In the genomic region with DNA sequence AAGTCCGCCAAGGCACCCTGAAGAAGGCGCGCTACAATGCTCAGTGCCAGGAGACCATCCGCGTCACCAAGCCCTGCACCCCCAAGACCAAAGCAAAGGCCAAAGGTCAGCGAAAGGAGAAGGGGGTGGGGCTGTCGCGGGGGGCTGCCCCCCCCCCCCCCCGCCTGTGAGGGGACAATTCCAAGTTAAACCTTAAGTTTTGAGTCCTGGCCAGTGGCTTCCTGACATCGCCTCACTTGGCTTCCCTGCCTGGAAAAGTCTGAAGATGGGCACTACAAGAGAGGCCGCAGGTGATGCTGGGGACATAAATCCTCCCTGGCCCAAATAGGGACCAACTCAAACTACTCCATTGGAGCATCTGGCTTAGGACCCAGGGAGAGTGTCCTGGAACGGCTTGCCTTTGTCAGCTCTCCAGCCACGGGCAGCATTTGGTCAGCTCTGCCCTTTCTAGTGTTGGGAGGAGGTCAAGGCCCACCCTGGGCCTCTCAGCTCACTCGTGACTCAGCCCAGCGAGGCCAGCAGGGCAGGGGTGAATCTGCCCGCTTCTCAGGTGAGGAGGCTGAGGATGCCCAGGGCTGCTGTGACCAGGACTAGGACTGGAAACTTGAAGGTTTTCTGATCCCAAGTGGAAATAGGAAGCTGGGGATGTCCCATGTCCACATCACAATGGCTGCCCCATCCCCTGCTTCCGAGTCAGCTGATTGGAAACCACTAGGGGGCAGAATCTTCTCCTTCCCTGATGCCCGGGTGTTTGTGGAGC, we compare ENCODE assay signal across 8 cellular contexts. TPM values are rescaled to one million over a fixed set of nuclear protein-coding genes. Genes with fewer than 3 reads are reported as not detected.
DNase-seq lines count a peak whose midpoint lies in the region; ATAC-seq, FAIRE-seq and TF ChIP-seq lines count a peak whose summit lies in the region.

No MANE protein-coding gene starts in this region.

- peak; percentile 75 to 90 for DNase-seq in A549 (ENCODE audit: low read depth in 1 of 2, low spot score in 1 of 2)
- peak in 1 of 2 experiments; percentile 34 for DNase-seq in PC-9
- peak; percentile 53 for DNase-seq in fibroblast of mammary gland (ENCODE audit: low read depth)
- DNase-seq in progenitor cell of endocrine pancreas (ENCODE audit: low spot score, unreplicated experiment), result no peak
- DNase-seq in stimulated activated CD4-positive, alpha-beta T cell treated with anti-CD3 and anti-CD28 coated beads, Interleukin-1b, Interleukin-23, amount 100 ng/mL, for 48 hours, result no peak
- DNase-seq in activated CD8-positive, alpha-beta memory T cell treated with anti-CD3 and anti-CD28 coated beads, Interleukin-2, amount 10 ng/mL, durations not matched to agents 7 days and 5 days, result no peak

- H4K20me1 ChIP-seq in PC-9 (ENCODE audit: insufficient read depth), result no peaks in the 10 kb centered on the region

- ATAC-seq in A549 (peak; percentile 40 to 63; a peak in 4 of 6 replicates), GM19455 (IDR thresholded peaks at IDR 0.05; ENCODE audit: unreplicated experiment) (no peak)
- no peak for ATAC-seq in activated CD8-positive, alpha-beta memory T cell treated with anti-CD3 and anti-CD28 coated beads, Interleukin-2, amount 10 ng/mL, durations not matched to agents 7 days and 5 days

- H3K9me3 ChIP-seq in A549, result no peaks in the 10 kb centered on the region
- no peaks in the 10 kb centered on the region for H3K9me3 ChIP-seq in PC-9 (ENCODE audit: insufficient read depth, low read depth)

- H3K4me1 Mint-ChIP-seq in progenitor cell of endocrine pancreas (ENCODE audit: low read depth), result peaks cover 12% of the 10 kb centered on the region
- peaks cover 20% of the 10 kb centered on the region for H3K4me1 Mint-ChIP-seq in activated CD8-positive, alpha-beta memory T cell treated with anti-CD3 and anti-CD28 coated beads, Interleukin-2, amount 10 ng/mL, durations not matched to agents 7 days and 5 days

- H3K36me3 ChIP-seq in PC-9 (ENCODE audit: low read depth), result no peaks in the 10 kb centered on the region

- BruUV-seq in PC-9 (replicated peaks; lab: Mats Ljungman, UMichigan), result no TSS peak

- H3K4me1 ChIP-seq in A549, result peaks cover 11% of the 10 kb centered on the region
- peaks cover 30% of the 10 kb centered on the region for H3K4me1 ChIP-seq in PC-9 (replicated peaks; ENCODE audit: insufficient read depth)

- no peak for TF ChIP-seq POLR2A in A549 (IDR thresholded peaks at IDR 0.05; ENCODE audit: low read length)

- H3K9me3 Mint-ChIP-seq in progenitor cell of endocrine pancreas (ENCODE audit: low read depth), result no peaks in the 10 kb centered on the region
- no peaks in the 10 kb centered on the region for H3K9me3 Mint-ChIP-seq in activated CD8-positive, alpha-beta memory T cell treated with anti-CD3 and anti-CD28 coated beads, Interleukin-2, amount 10 ng/mL, durations not matched to agents 7 days and 5 days (ENCODE audit: low read depth)

- peak; percentile 61 for TF ChIP-seq CTCF in A549 (IDR thresholded peaks at IDR 0.05)
- peak; percentile 44; the same call in 1 of the 2 replicates for TF ChIP-seq CTCF in GM12875 (IDR thresholded peaks at IDR 0.05; ENCODE audit: borderline replicate concordance, insufficient read depth, low read depth, low read length)
- TF ChIP-seq CTCF in PC-9 (conservative IDR thresholded peaks at IDR 0.05), result peak; percentile 67
- peak; percentile 63 for TF ChIP-seq CTCF in fibroblast of mammary gland (conservative IDR thresholded peaks at IDR 0.05; ENCODE audit: control insufficient read depth, insufficient read depth, low read depth, low read length)
- peak; percentile 70 for TF ChIP-seq CTCF in progenitor cell of endocrine pancreas (IDR thresholded peaks at IDR 0.05; ENCODE audit: unreplicated experiment)

- H3K27ac Mint-ChIP-seq in progenitor cell of endocrine pancreas, result peak overlapping the region; percentile 37
- no peak overlapping the region for H3K27ac Mint-ChIP-seq in activated CD8-positive, alpha-beta memory T cell treated with anti-CD3 and anti-CD28 coated beads, Interleukin-2, amount 10 ng/mL, durations not matched to agents 7 days and 5 days

- POLR2A ChIA-PET in A549 (lab: Yijun Ruan, JAX), result no interaction called here
- POLR2A ChIA-PET in PC-9 (lab: Charles Lee; ENCODE audit: unreplicated experiment), result no interaction called here

- TF ChIP-seq EP300 in A549 (IDR thresholded peaks at IDR 0.05), result no peak

- H3K4me2 ChIP-seq in A549, result no peak overlapping the region
- H3K4me2 ChIP-seq in PC-9, result peak overlapping the region; percentile 90

- H2AFZ ChIP-seq in PC-9, result no peak overlapping the region

- H3K9me2 ChIP-seq in PC-9 (ENCODE audit: insufficient read depth), result no peaks in the 10 kb centered on the region

- TF ChIP-seq RAD21 in A549 (conservative IDR thresholded peaks at IDR 0.05 in 1 of 2, IDR thresholded peaks at IDR 0.05 in 1 of 2), result peak in 1 of 2 experiments; percentile 51; a peak in 3 of 5 replicates

- no peaks in the 10 kb centered on the region for H3K27me3 ChIP-seq in PC-9 (ENCODE audit: insufficient read depth, low read depth)

- FAIRE-seq in A549 (lab: Jason Lieb, UNC), result no peak

- intact Hi-C loops in PC-9 (cut with micrococcal nuclease; ENCODE audit: unreplicated experiment), result loop anchor here (5.0 kb wide), 3 partner anchors 141 to 974 kb away; partner anchors contain the start of genes ATG13 and HARBI1

- H3K27ac ChIP-seq in A549, result no peak overlapping the region
- H3K27ac ChIP-seq in PC-9, result no peak overlapping the region

- peak overlapping the region; percentile 92 for H3K4me3 Mint-ChIP-seq in progenitor cell of endocrine pancreas (ENCODE audit: low read depth)
- no peak overlapping the region for H3K4me3 Mint-ChIP-seq in activated CD8-positive, alpha-beta memory T cell treated with anti-CD3 and anti-CD28 coated beads, Interleukin-2, amount 10 ng/mL, durations not matched to agents 7 days and 5 days

- H3K4me3 ChIP-seq in A549, result no peak overlapping the region
- H3K4me3 ChIP-seq in GM12875 (ENCODE audit: low read depth, low read length), result no peak overlapping the region
- H3K4me3 ChIP-seq in PC-9, result peak overlapping the region; percentile 68
- H3K4me3 ChIP-seq in fibroblast of mammary gland (ENCODE audit: control insufficient read depth, low read depth, low read length), result no peak overlapping the region

- no peaks in the 10 kb centered on the region for H3K79me2 ChIP-seq in PC-9 (ENCODE audit: low read depth)

- CTCF ChIA-PET in A549 (lab: Yijun Ruan, JAX), result interaction anchor here (0.5 to 2.2 kb wide), 32 partner anchors 9 to 438 kb away, joined by 3 to 17 read pairs (median 4); partner anchors contain the start of gene CHRM4
- CTCF ChIA-PET in PC-9 (lab: Charles Lee), result interaction anchor here (0.5 to 1.7 kb wide), 5 partner anchors 9 to 327 kb away, joined by 3 to 10 read pairs (median 3); partner anchors contain the start of gene CHRM4
- CTCF ChIA-PET in activated CD8-positive, alpha-beta memory T cell treated with anti-CD3 and anti-CD28 coated beads, Interleukin-2, amount 10 ng/mL, durations not matched to agents 7 days and 5 days (lab: Charles Lee), result interaction anchor here (1.3 to 1.8 kb wide), 4 partner anchors 9 to 34 kb away, joined by 3 to 12 read pairs (median 4); partner anchors contain the start of gene CHRM4

- WGBS in A549 (ENCODE audit: missing lambda C conversion rate), result 61% methylated on average over 11 of the region's 18 CpGs

- H3K36me3 Mint-ChIP-seq in progenitor cell of endocrine pancreas (ENCODE audit: insufficient read depth), result peaks cover 5% of the 10 kb centered on the region
- H3K36me3 Mint-ChIP-seq in activated CD8-positive, alpha-beta memory T cell treated with anti-CD3 and anti-CD28 coated beads, Interleukin-2, amount 10 ng/mL, durations not matched to agents 7 days and 5 days, result peaks cover 2% of the 10 kb centered on the region

- H3F3A ChIP-seq in PC-9 (ENCODE audit: insufficient read depth, low read depth), result peaks cover 46% of the 10 kb centered on the region

- peaks cover 19% of the 10 kb centered on the region for H3K27me3 Mint-ChIP-seq in progenitor cell of endocrine pancreas
- H3K27me3 Mint-ChIP-seq in activated CD8-positive, alpha-beta memory T cell treated with anti-CD3 and anti-CD28 coated beads, Interleukin-2, amount 10 ng/mL, durations not matched to agents 7 days and 5 days, result peaks cover 39% of the 10 kb centered on the region

TF ChIP-seq in A549, 52 proteins besides CTCF, POLR2A, EP300 and RAD21:
- TF ChIP-seq JUN (IDR thresholded peaks at IDR 0.05) (no peak), SMC3 (IDR thresholded peaks at IDR 0.05) (peak; percentile 38; the same call in 1 of the 3 replicates)

RNA-seq across cellular contexts. Expression of gene MDK, which starts 1.4 kb away (rescaled TPM):
- polyA plus RNA-seq in A549 (2011; rRNA removed) (18.3 and 18.4 TPM in 2 replicates), A549 (2017; fragmentation: RNase III; extraction: RNeasy Plus Mini Kit Qiagen cat#74134 plus additional on column Dnase treatment) (12.8 to 15.1 TPM (median 13.6 TPM) in 3 replicates)
- 41.1 and 43.1 TPM in 2 replicates for polyA plus RNA-seq in A549 (2012; cell fraction: cytosol; rRNA removed)
- 15.2 and 20.4 TPM in 2 replicates for polyA plus RNA-seq in A549 (2012; cell fraction: nucleus; rRNA removed)
- 3.8 and 6.6 TPM in 2 replicates for polyA minus RNA-seq in A549 (2011; rRNA and poly(A)+ RNA removed)
- total RNA-seq in PC-9 (2021) (399 and 464 TPM in 2 replicates), progenitor cell of endocrine pancreas (1,921 and 2,040 TPM in 2 replicates)
- total RNA-seq in activated CD8-positive, alpha-beta memory T cell treated with anti-CD3 and anti-CD28 coated beads, Interleukin-2, amount 10 ng/mL, durations not matched to agents 7 days and 5 days, result 1 to 10 TPM; 1.6 to 5.0 TPM

RNA-seq across cellular contexts. Expression of gene CHRM4, which starts 8.8 kb away (rescaled TPM):
- polyA plus RNA-seq in A549 (2011; rRNA removed), result 0.17 and 0.22 TPM in 2 replicates
- polyA plus RNA-seq in A549 (2012; cell fraction: cytosol; rRNA removed), result 0.30 and 0.47 TPM in 2 replicates
- 0.92 and 1.2 TPM in 2 replicates for polyA plus RNA-seq in A549 (2012; cell fraction: nucleus; rRNA removed)
- polyA plus RNA-seq in A549 (2017; fragmentation: RNase III; extraction: RNeasy Plus Mini Kit Qiagen cat#74134 plus additional on column Dnase treatment), result 0.28 to 0.38 TPM (median 0.29 TPM) in 3 replicates
- 0.34 and 0.70 TPM in 2 replicates for polyA minus RNA-seq in A549 (2011; rRNA and poly(A)+ RNA removed)
- 0.31 TPM in 1 of 2 replicates, not detected in the other for total RNA-seq in PC-9 (2021)
- 0.51 and 0.81 TPM in 2 replicates for total RNA-seq in progenitor cell of endocrine pancreas
- under 1 TPM in 1 of 2 experiments, not detected in 1; 0.18 TPM for total RNA-seq in activated CD8-positive, alpha-beta memory T cell treated with anti-CD3 and anti-CD28 coated beads, Interleukin-2, amount 10 ng/mL, durations not matched to agents 7 days and 5 days

RNA-seq across cellular contexts. Expression of gene DGKZ, which starts 35.6 kb away (rescaled TPM):
- polyA plus RNA-seq in A549 (2011; rRNA removed), result 12.8 and 14.5 TPM in 2 replicates
- polyA plus RNA-seq in A549 (2012; cell fraction: cytosol; rRNA removed), result 37.4 and 55.9 TPM in 2 replicates
- 133 and 174 TPM in 2 replicates for polyA plus RNA-seq in A549 (2012; cell fraction: nucleus; rRNA removed)
- 28.4 to 30.7 TPM (median 28.4 TPM) in 3 replicates for polyA plus RNA-seq in A549 (2017; fragmentation: RNase III; extraction: RNeasy Plus Mini Kit Qiagen cat#74134 plus additional on column Dnase treatment)
- polyA minus RNA-seq in A549 (2011; rRNA and poly(A)+ RNA removed), result 22.7 and 37.4 TPM in 2 replicates
- total RNA-seq in PC-9 (2021), result 49.3 and 67.5 TPM in 2 replicates
- total RNA-seq in progenitor cell of endocrine pancreas, result 55.1 and 58.3 TPM in 2 replicates
- total RNA-seq in activated CD8-positive, alpha-beta memory T cell treated with anti-CD3 and anti-CD28 coated beads, Interleukin-2, amount 10 ng/mL, durations not matched to agents 7 days and 5 days, result 100 to 1,000 TPM in 1 of 2 experiments, 10 to 100 TPM in 1; 96.9 to 132 TPM

Comparison
In these comparisons a context has a peak if more than half of its experiments do, and no peak if none do; other contexts are left out.
1. ATAC-seq: peak in A549 (2 of 2); none in activated CD8-positive, alpha-beta memory T cell treated with anti-CD3 and anti-CD28 coated beads, Interleukin-2, amount 10 ng/mL, durations not matched to agents 7 days and 5 days (single experiment) and GM19455 (single experiment).
2. DNase-seq: peak in A549 (2 of 2) and fibroblast of mammary gland (single experiment); none in progenitor cell of endocrine pancreas (single experiment), stimulated activated CD4-positive, alpha-beta T cell treated with anti-CD3 and anti-CD28 coated beads, Interleukin-1b, Interleukin-23, amount 100 ng/mL, for 48 hours (single experiment) and activated CD8-positive, alpha-beta memory T cell treated with anti-CD3 and anti-CD28 coated beads, Interleukin-2, amount 10 ng/mL, durations not matched to agents 7 days and 5 days (single experiment).
3. RNA of gene MDK, which starts 1.4 kb away (total RNA-seq): 1,921 to 2,040 TPM in progenitor cell of endocrine pancreas and 399 to 464 TPM in PC-9; 1.6 to 5.0 TPM in activated CD8-positive, alpha-beta memory T cell treated with anti-CD3 and anti-CD28 coated beads, Interleukin-2, amount 10 ng/mL, durations not matched to agents 7 days and 5 days; every median in the first group is over 10 times any median in the second.
4. Peak in every context shown above with its lines, with median percentiles within 50 percentile points of each other: CTCF ChIP-seq.